8 cellular contexts compared by ENCODE assay signal in the genomic region with DNA sequence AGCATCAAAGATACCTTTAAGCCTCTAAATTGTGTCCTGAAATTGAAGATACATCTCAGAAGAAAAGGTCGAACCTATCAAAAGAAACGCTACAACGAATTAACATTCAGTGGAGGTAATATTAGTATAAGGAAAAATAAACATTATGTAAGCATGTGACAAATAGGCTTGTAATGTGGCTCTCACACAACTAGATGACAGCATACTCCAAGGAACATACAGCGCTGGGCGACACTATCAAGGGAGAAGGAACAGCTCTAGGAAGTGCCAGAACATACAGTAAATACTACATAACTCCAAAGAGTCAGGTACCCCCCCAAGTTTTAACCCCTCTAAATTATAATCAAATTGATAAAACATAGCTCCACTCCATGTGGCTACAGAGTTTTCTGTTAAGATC.
DNase-seq lines count a peak whose midpoint lies in the region; ATAC-seq and TF ChIP-seq lines count a peak whose summit lies in the region.

No MANE protein-coding gene starts in this region.

- H2BK20ac ChIP-seq in H9 (ENCODE audit: low read depth, low read length, poor library complexity, severe bottlenecking), result no peak overlapping the region

- no CpG with 5 or more reads among the region's 5 CpGs for WGBS in H9 (ENCODE audit: extremely low coverage, insufficient read length, low lambda C conversion rate)
- WGBS in adrenal gland, 4 donors, result 38 to 50% (median 46%) methylated on average over 5 of the region's 5 CpGs
- 42% methylated on average over 5 of the region's 5 CpGs for WGBS in right lobe of liver (ENCODE audit: insufficient coverage, low coverage, low lambda C conversion rate, missing lambda C conversion rate)

- H3K9me3 ChIP-seq in H9 (ENCODE audit: control insufficient read depth, low read depth, low read length), result no peaks in the 10 kb centered on the region
- no peaks in the 10 kb centered on the region for H3K9me3 ChIP-seq in adrenal gland (replicated peaks in 1 of 3)
- H3K9me3 ChIP-seq in right lobe of liver, result no peaks in the 10 kb centered on the region
- H3K9me3 ChIP-seq in uterus, result no peaks in the 10 kb centered on the region
- H3K9me3 ChIP-seq in naive thymus-derived CD4-positive, alpha-beta T cell (ENCODE audit: control insufficient read depth in 2 of 3, low read length in 3 of 3), result no peaks in the 10 kb centered on the region

- H4K8ac ChIP-seq in H9 (replicated peaks; ENCODE audit: insufficient read length, low read depth, low read length), result no peak overlapping the region

- no peak overlapping the region for H2AFZ ChIP-seq in H9 (ENCODE audit: low read length)

- CTCF ChIA-PET in naive thymus-derived CD4-positive, alpha-beta T cell (lab: Charles Lee), result interaction anchor here (0.6 to 2.3 kb wide), 3 partner anchors 9 to 472 kb away, joined by 3 to 12 read pairs (median 3); no protein-coding TSS in a partner anchor

- peaks cover 3 to 5% of the 10 kb centered on the region in 2 experiments; a peak in 3 of 5 replicates for H3K9me3 Mint-ChIP-seq in H9
- H3K9me3 Mint-ChIP-seq in naive thymus-derived CD4-positive, alpha-beta T cell, result peaks cover 0 to 2% (median 0%) of the 10 kb centered on the region in 11 donors

- peak; percentile 72 for TF ChIP-seq CTCF in H9 (conservative IDR thresholded peaks at IDR 0.05)
- TF ChIP-seq CTCF in adrenal gland (IDR thresholded peaks at IDR 0.05), result peak; percentile 26 to 95 (median 77)
- TF ChIP-seq CTCF in right lobe of liver (IDR thresholded peaks at IDR 0.05), result peak in 3 of 4 donors; percentile 14 to 29 (median 26)
- peak in 1 of 4 experiments; percentile 27 for TF ChIP-seq CTCF in uterus (IDR thresholded peaks at IDR 0.05)

- no peak overlapping the region for H3K9ac ChIP-seq in H9 (ENCODE audit: extremely low read depth, insufficient read length, low read length)

- no peak overlapping the region for H4K91ac ChIP-seq in H9 (ENCODE audit: insufficient read length, low read depth, low read length)

- H3K4me3 ChIP-seq in adrenal gland (no peak overlapping the region), right lobe of liver (no peak overlapping the region), uterus (no peak overlapping the region)
- H3K4me3 ChIP-seq in naive thymus-derived CD4-positive, alpha-beta T cell (ENCODE audit: low read length), result no peak overlapping the region

- H3K4me2 ChIP-seq in H9 (ENCODE audit: insufficient read depth, insufficient read length, low read length), result no peak overlapping the region

- TF ChIP-seq POLR2A in adrenal gland (IDR thresholded peaks at IDR 0.05) (no peak), right lobe of liver (IDR thresholded peaks at IDR 0.05) (no peak), uterus (IDR thresholded peaks at IDR 0.05) (no peak)

- H3K36me3 ChIP-seq in adrenal gland (replicated peaks in 1 of 2), result no peaks in the 10 kb centered on the region
- H3K36me3 ChIP-seq in right lobe of liver, result no peaks in the 10 kb centered on the region
- H3K36me3 ChIP-seq in uterus, result no peaks in the 10 kb centered on the region
- H3K36me3 ChIP-seq in naive thymus-derived CD4-positive, alpha-beta T cell (ENCODE audit: control insufficient read depth in 2 of 3, insufficient read depth in 3 of 3, low read length in 3 of 3), result no peaks in the 10 kb centered on the region

- H3K4me1 ChIP-seq in H9 (ENCODE audit: insufficient read depth, low read length), result no peaks in the 10 kb centered on the region
- H3K4me1 ChIP-seq in adrenal gland (replicated peaks in 1 of 2), result no peaks in the 10 kb centered on the region
- peaks cover 0 to 2% (median 0%) of the 10 kb centered on the region in 4 donors for H3K4me1 ChIP-seq in right lobe of liver
- no peaks in the 10 kb centered on the region for H3K4me1 ChIP-seq in uterus
- H3K4me1 ChIP-seq in naive thymus-derived CD4-positive, alpha-beta T cell (ENCODE audit: control insufficient read depth in 2 of 2, insufficient read depth in 2 of 2, low read length in 2 of 2), result no peaks in the 10 kb centered on the region

- no peak overlapping the region for H3K27ac Mint-ChIP-seq in H9
- no peak overlapping the region for H3K27ac Mint-ChIP-seq in naive thymus-derived CD4-positive, alpha-beta T cell

- peaks cover 0 to 5% of the 10 kb centered on the region in 2 experiments; a peak in 1 of 4 replicates for H3K4me1 Mint-ChIP-seq in H9
- H3K4me1 Mint-ChIP-seq in naive thymus-derived CD4-positive, alpha-beta T cell, result no peaks in the 10 kb centered on the region

- H3K18ac ChIP-seq in H9 (ENCODE audit: insufficient read length, low read depth, low read length), result no peak overlapping the region

- no peak overlapping the region for H2BK12ac ChIP-seq in H9 (ENCODE audit: insufficient read length, low read depth, low read length)

- no peaks in the 10 kb centered on the region for H3K27me3 Mint-ChIP-seq in H9 (ENCODE audit: low read depth)
- H3K27me3 Mint-ChIP-seq in naive thymus-derived CD4-positive, alpha-beta T cell, result peaks cover 0 to 19% (median 14%) of the 10 kb centered on the region in 5 donors

- no peaks in the 10 kb centered on the region for H3K23me2 ChIP-seq in H9 (ENCODE audit: insufficient read length, low read depth, low read length, poor library complexity, severe bottlenecking)

- no peak overlapping the region for H3K56ac ChIP-seq in H9 (ENCODE audit: insufficient read length, low read depth, low read length)

- intact Hi-C loops in adrenal gland (cut with DNase I), result loop anchor here (2.0 to 10.0 kb wide), 5 partner anchors 203 to 467 kb away; no protein-coding TSS in a partner anchor
- intact Hi-C loops in right lobe of liver (cut with DNase I), result loop anchor here in 1 of 2 donors (10.0 kb wide), 1 partner anchor 203 kb away; no protein-coding TSS in a partner anchor
- intact Hi-C loops in uterus (cut with DNase I; ENCODE audit: low total_unique reads), result no loop called here
- intact Hi-C loops in naive thymus-derived CD4-positive, alpha-beta T cell (cut with micrococcal nuclease), result loop anchor here (1.0 to 5.0 kb wide), 4 partner anchors 294 to 919 kb away; no protein-coding TSS in a partner anchor

- H3K4me3 Mint-ChIP-seq in H9, result no peak overlapping the region
- no peak overlapping the region for H3K4me3 Mint-ChIP-seq in naive thymus-derived CD4-positive, alpha-beta T cell

- H3T11ph ChIP-seq in H9 (ENCODE audit: low read length), result no peak overlapping the region

- no peaks in the 10 kb centered on the region for H3K79me1 ChIP-seq in H9 (ENCODE audit: insufficient read depth, low read depth, low read length, poor library complexity, severe bottlenecking)

- H3K79me2 ChIP-seq in H9 (ENCODE audit: insufficient read depth, low read length), result no peaks in the 10 kb centered on the region

- no peaks in the 10 kb centered on the region for H4K20me1 ChIP-seq in H9 (ENCODE audit: control insufficient read depth, insufficient read depth, insufficient read length)

- H2BK15ac ChIP-seq in H9 (ENCODE audit: low read depth, low read length), result no peak overlapping the region

- H2BK5ac ChIP-seq in H9 (ENCODE audit: insufficient read length, low read length), result no peak overlapping the region

- H2BK120ac ChIP-seq in H9 (ENCODE audit: low read depth, low read length, poor library complexity, severe bottlenecking), result no peak overlapping the region

- POLR2A ChIA-PET in naive thymus-derived CD4-positive, alpha-beta T cell (lab: Charles Lee), result no interaction called here

- H4K5ac ChIP-seq in H9 (ENCODE audit: insufficient read length, low read depth, low read length), result no peak overlapping the region

- no peaks in the 10 kb centered on the region for H3K27me3 ChIP-seq in H9 (ENCODE audit: insufficient read depth, low read length)
- H3K27me3 ChIP-seq in adrenal gland, result no peaks in the 10 kb centered on the region
- no peaks in the 10 kb centered on the region for H3K27me3 ChIP-seq in right lobe of liver
- H3K27me3 ChIP-seq in uterus, result no peaks in the 10 kb centered on the region
- no peaks in the 10 kb centered on the region for H3K27me3 ChIP-seq in naive thymus-derived CD4-positive, alpha-beta T cell (ENCODE audit: control insufficient read depth in 2 of 2, insufficient read depth in 2 of 2, low read length in 2 of 2)

- H3K4ac ChIP-seq in H9 (ENCODE audit: low read depth, low read length), result no peak overlapping the region

- no peak overlapping the region for H2AK5ac ChIP-seq in H9 (ENCODE audit: insufficient read length, low read length)

- no peak overlapping the region for H3K14ac ChIP-seq in H9 (ENCODE audit: insufficient read depth, low read length)

- H3K36me3 Mint-ChIP-seq in H9 (ENCODE audit: insufficient read depth in 1 of 3, low read depth in 3 of 3), result peaks cover 3 to 6% (median 3%) of the 10 kb centered on the region in 3 experiments; a peak in 4 of 7 replicates
- H3K36me3 Mint-ChIP-seq in naive thymus-derived CD4-positive, alpha-beta T cell, result no peaks in the 10 kb centered on the region

- DNase-seq in H9 (no peak), NCI-H2171 (lab: John Stamatoyannopoulos, UW) (peak; percentile 79), adrenal gland (peak; percentile 50 to 78 (median 61)), right lobe of liver (no peak), uterus (no peak)
- no peak for DNase-seq in naive thymus-derived CD4-positive, alpha-beta T cell

- H3K23ac ChIP-seq in H9 (ENCODE audit: insufficient read length, low read depth, low read length), result no peak overlapping the region

- H3K27ac ChIP-seq in H9 (ENCODE audit: insufficient read length, low read depth, low read length), result no peak overlapping the region
- H3K27ac ChIP-seq in adrenal gland, result no peak overlapping the region
- no peak overlapping the region for H3K27ac ChIP-seq in right lobe of liver
- no peak overlapping the region for H3K27ac ChIP-seq in uterus
- no peak overlapping the region for H3K27ac ChIP-seq in naive thymus-derived CD4-positive, alpha-beta T cell (ENCODE audit: low read depth, low read length)

- ATAC-seq in right lobe of liver (peak; percentile 35 to 71 (median 41)), GM19023 (IDR thresholded peaks at IDR 0.05; ENCODE audit: unreplicated experiment) (no peak), HG02588 (IDR thresholded peaks at IDR 0.05; ENCODE audit: unreplicated experiment) (no peak)
- no peak for ATAC-seq in naive thymus-derived CD4-positive, alpha-beta T cell

Comparison
In these comparisons a context has a peak if more than half of its experiments do, and no peak if none do; other contexts are left out.
1. DNase-seq: peak in NCI-H2171 (single experiment) and adrenal gland (7 of 7); none in H9 (single experiment), right lobe of liver (0 of 3), uterus (0 of 2) and naive thymus-derived CD4-positive, alpha-beta T cell (0 of 9).
2. ATAC-seq: peak in right lobe of liver (4 of 4); none in GM19023 (single experiment), naive thymus-derived CD4-positive, alpha-beta T cell (single experiment) and HG02588 (single experiment).